Comparison of ENCODE assay signal across 4 cellular contexts in the genomic region with DNA sequence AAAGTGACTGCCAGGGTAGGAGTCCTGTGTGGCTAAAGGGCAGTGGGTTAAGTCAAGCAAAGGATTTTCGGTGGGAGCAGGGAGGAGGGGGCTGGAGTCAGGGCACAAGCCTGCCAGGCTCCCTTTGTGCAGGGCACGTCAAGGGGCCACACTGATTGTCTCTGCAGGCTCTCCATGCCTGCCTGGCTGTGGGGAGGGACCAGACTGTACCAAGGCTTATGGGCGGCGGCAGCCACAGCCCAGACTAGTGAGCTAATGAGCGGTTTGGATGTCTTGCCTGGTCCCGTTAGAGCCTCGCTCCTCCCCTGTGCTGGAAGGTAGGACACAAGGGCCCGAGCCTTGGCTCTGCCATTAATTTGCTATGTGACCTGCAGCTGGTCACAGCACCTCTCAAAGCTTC. TPM values are rescaled to one million over a fixed set of nuclear protein-coding genes. Genes with fewer than 3 reads are reported as not detected.
"Had no signal": no experiment of that assay in that cellular context is flagged by ENCODE, and none has a peak within 500 bp of the region (broad histone marks: within the 10 kb centered on the region; RNA-seq: fewer than 3 reads in every experiment).

No MANE protein-coding gene starts in this region.

RNA-seq across cellular contexts. Expression of gene LGALS9B, which starts 25.6 kb away (rescaled TPM):
- total RNA-seq: M059J, PC-3, SJCRH30, SK-MEL-5 had no signal
